Comparison of ENCODE assay signal across 1 cellular context in the genomic region with DNA sequence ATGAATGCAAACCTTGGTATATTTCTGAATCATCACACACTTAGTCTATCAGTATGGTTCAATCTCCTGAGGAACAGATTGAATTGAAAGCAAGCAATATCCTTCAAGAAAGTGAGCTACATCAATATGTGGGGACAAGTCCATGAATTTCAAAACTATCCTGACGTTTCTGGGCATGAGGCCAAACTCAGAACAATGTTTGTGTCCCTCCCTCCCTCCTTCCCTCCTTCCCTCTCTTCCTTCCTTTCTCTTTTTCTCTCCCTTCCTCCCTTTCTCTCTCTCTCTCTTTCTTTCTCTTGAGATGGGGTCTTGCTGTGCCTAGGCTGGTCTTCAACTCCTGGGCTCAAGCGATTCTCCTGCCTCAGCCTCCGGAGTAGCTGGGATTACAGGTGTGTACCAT.
TF ChIP-seq lines count a peak whose summit lies in the region.

No MANE protein-coding gene starts in this region.

TF ChIP-seq in IMR-90, 13 proteins besides CTCF, POLR2A, EP300 and RAD21 (continued from another document):
- TF ChIP-seq, protein P1, sequence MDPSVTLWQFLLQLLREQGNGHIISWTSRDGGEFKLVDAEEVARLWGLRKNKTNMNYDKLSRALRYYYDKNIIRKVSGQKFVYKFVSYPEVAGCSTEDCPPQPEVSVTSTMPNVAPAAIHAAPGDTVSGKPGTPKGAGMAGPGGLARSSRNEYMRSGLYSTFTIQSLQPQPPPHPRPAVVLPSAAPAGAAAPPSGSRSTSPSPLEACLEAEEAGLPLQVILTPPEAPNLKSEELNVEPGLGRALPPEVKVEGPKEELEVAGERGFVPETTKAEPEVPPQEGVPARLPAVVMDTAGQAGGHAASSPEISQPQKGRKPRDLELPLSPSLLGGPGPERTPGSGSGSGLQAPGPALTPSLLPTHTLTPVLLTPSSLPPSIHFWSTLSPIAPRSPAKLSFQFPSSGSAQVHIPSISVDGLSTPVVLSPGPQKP (IDR thresholded peaks at IDR 0.05; ENCODE audit: borderline replicate concordance, low read depth, low read length), result no peak
- TF ChIP-seq BHLHE40 (IDR thresholded peaks at IDR 0.05; ENCODE audit: low read depth, low read length), result no peak
- TF ChIP-seq MXI1 (IDR thresholded peaks at IDR 0.05; ENCODE audit: borderline replicate concordance, low read depth, low read length), result no peak
- TF ChIP-seq CEBPB (IDR thresholded peaks at IDR 0.05; ENCODE audit: low read depth, low read length), result no peak
- TF ChIP-seq RFX5 (IDR thresholded peaks at IDR 0.05; ENCODE audit: low read depth, low read length), result no peak
- no peak for TF ChIP-seq RCOR1 (IDR thresholded peaks at IDR 0.05; ENCODE audit: insufficient replicate concordance, low read length)
- TF ChIP-seq MAZ (IDR thresholded peaks at IDR 0.05; ENCODE audit: borderline replicate concordance, low read depth, low read length), result no peak
- no peak for TF ChIP-seq SMC3 (IDR thresholded peaks at IDR 0.05; ENCODE audit: low read depth, low read length)
- no peak for TF ChIP-seq MAFK (IDR thresholded peaks at IDR 0.05; ENCODE audit: low read depth, low read length)
- TF ChIP-seq NFE2L2 (IDR thresholded peaks at IDR 0.05; ENCODE audit: low read depth, low read length), result no peak
- TF ChIP-seq, protein P2, sequence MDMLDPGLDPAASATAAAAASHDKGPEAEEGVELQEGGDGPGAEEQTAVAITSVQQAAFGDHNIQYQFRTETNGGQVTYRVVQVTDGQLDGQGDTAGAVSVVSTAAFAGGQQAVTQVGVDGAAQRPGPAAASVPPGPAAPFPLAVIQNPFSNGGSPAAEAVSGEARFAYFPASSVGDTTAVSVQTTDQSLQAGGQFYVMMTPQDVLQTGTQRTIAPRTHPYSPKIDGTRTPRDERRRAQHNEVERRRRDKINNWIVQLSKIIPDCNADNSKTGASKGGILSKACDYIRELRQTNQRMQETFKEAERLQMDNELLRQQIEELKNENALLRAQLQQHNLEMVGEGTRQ (IDR thresholded peaks at IDR 0.05; ENCODE audit: low read depth, low read length), result no peak
- no peak for TF ChIP-seq CHD1 (IDR thresholded peaks at IDR 0.05; ENCODE audit: low read depth, low read length)
TF ChIP-seq in IMR-90: peak in this region for 0.
